1 cellular context compared by ENCODE assay signal in genomic region chrX:71254092-71254941, GRCh38.
TF ChIP-seq lines count a peak whose summit lies in the region.

TSS of gene ZMYM3 (minus strand) at chrX:71254140. CDS start at chrX:71253255, 885 bp downstream.

TF ChIP-seq in HepG2, 621 proteins besides CTCF, POLR2A, EP300 and RAD21 (continued from another document and continues in another):
- TF ChIP-seq ZNF142 (CRISPR knock-in tag; IDR thresholded peaks at IDR 0.05) (no peak), SSRP1 (CRISPR knock-in tag; IDR thresholded peaks at IDR 0.05) (no peak), MED1 (CRISPR knock-in tag; IDR thresholded peaks at IDR 0.05) (peak; percentile 39), CBX5 (CRISPR knock-in tag; IDR thresholded peaks at IDR 0.05; ENCODE audit: borderline replicate concordance) (no peak), MAX (IDR thresholded peaks at IDR 0.05) (peak; percentile 28; the same call in 1 of the 2 replicates), DMTF1 (CRISPR knock-in tag; IDR thresholded peaks at IDR 0.05) (no peak), IKZF1 (IDR thresholded peaks at IDR 0.05) (no peak), ZNF317 (CRISPR knock-in tag; IDR thresholded peaks at IDR 0.05) (no peak), ZNF251 (CRISPR knock-in tag; IDR thresholded peaks at IDR 0.05) (no peak), ZBTB33 (CRISPR knock-in tag; IDR thresholded peaks at IDR 0.05) (no peak), TRIM22 (IDR thresholded peaks at IDR 0.05) (no peak), SIN3A (IDR thresholded peaks at IDR 0.05; ENCODE audit: borderline replicate concordance, low read depth, low read length) (peak; percentile 10; the same call in 1 of the 2 replicates), ZNF280D (CRISPR knock-in tag; IDR thresholded peaks at IDR 0.05) (no peak), ZNF160 (CRISPR knock-in tag; IDR thresholded peaks at IDR 0.05) (no peak), IRF1 (CRISPR knock-in tag; IDR thresholded peaks at IDR 0.05; ENCODE audit: low read depth) (no peak), SMAD3 (CRISPR knock-in tag; IDR thresholded peaks at IDR 0.05) (no peak), ZNF274 (CRISPR knock-in tag; IDR thresholded peaks at IDR 0.05) (no peak), SCMH1 (CRISPR knock-in tag; IDR thresholded peaks at IDR 0.05; ENCODE audit: borderline replicate concordance) (no peak), FOXK1 (CRISPR knock-in tag; IDR thresholded peaks at IDR 0.05; ENCODE audit: borderline replicate concordance, low read depth) (no peak), SMC3 (IDR thresholded peaks at IDR 0.05; ENCODE audit: low read length) (no peak), REXO4 (CRISPR knock-in tag; IDR thresholded peaks at IDR 0.05; ENCODE audit: borderline replicate concordance) (no peak), ZBTB37 (CRISPR knock-in tag; IDR thresholded peaks at IDR 0.05) (no peak), ZNF121 (CRISPR knock-in tag; IDR thresholded peaks at IDR 0.05) (0 out of 2 replicates have a peak, but pooled peaks have one; percentile 22), ZNF235 (CRISPR knock-in tag; IDR thresholded peaks at IDR 0.05; ENCODE audit: borderline replicate concordance) (no peak), ZKSCAN1 (IDR thresholded peaks at IDR 0.05; ENCODE audit: low read length) (no peak), THAP11 (CRISPR knock-in tag; IDR thresholded peaks at IDR 0.05) (peak; percentile 43; the same call in 1 of the 2 replicates), YY1 (IDR thresholded peaks at IDR 0.05; ENCODE audit: insufficient read depth, insufficient replicate concordance, low read depth, low read length) (peak; percentile 59), CEBPZ (IDR thresholded peaks at IDR 0.05; ENCODE audit: low read length) (no peak), ZNF790 (CRISPR knock-in tag; IDR thresholded peaks at IDR 0.05; ENCODE audit: borderline replicate concordance) (no peak), ZNF329 (CRISPR knock-in tag; IDR thresholded peaks at IDR 0.05; ENCODE audit: low read depth) (no peak), NPAS2 (CRISPR knock-in tag; IDR thresholded peaks at IDR 0.05; ENCODE audit: borderline replicate concordance) (no peak), ZNF615 (CRISPR knock-in tag; IDR thresholded peaks at IDR 0.05; ENCODE audit: borderline replicate concordance) (no peak), ZNF451 (CRISPR knock-in tag; IDR thresholded peaks at IDR 0.05) (no peak), PITX1 (CRISPR knock-in tag; IDR thresholded peaks at IDR 0.05) (0 out of 2 replicates have a peak, but pooled peaks have one; percentile 11), ZNF468 (CRISPR knock-in tag; IDR thresholded peaks at IDR 0.05) (no peak), KDM6A (CRISPR knock-in tag; IDR thresholded peaks at IDR 0.05; ENCODE audit: low read depth) (no peak), MTERF4 (CRISPR knock-in tag; IDR thresholded peaks at IDR 0.05) (no peak)
